2 cellular contexts compared by ENCODE assay signal in genomic region chr11:111982532-111983186, GRCh38.
TF ChIP-seq lines count a peak whose summit lies in the region.

No MANE protein-coding gene starts in this region.

TF ChIP-seq in IMR-90, 13 proteins besides CTCF, POLR2A, EP300 and RAD21:
- TF ChIP-seq NFE2L2 (IDR thresholded peaks at IDR 0.05; ENCODE audit: low read depth, low read length) (no peak), SMC3 (IDR thresholded peaks at IDR 0.05; ENCODE audit: low read depth, low read length) (no peak), CHD1 (IDR thresholded peaks at IDR 0.05; ENCODE audit: low read depth, low read length) (no peak), FOS (IDR thresholded peaks at IDR 0.05; ENCODE audit: low read depth, low read length) (no peak), MXI1 (IDR thresholded peaks at IDR 0.05; ENCODE audit: borderline replicate concordance, low read depth, low read length) (no peak)
TF ChIP-seq in IMR-90: peak in this region for 0.

TF ChIP-seq in H1, 55 proteins besides CTCF, POLR2A, EP300 and RAD21:
- TF ChIP-seq CTBP2 (IDR thresholded peaks at IDR 0.05; ENCODE audit: borderline replicate concordance, insufficient read depth, insufficient read length, low read length), result no peak
- TF ChIP-seq SIN3A (conservative IDR thresholded peaks at IDR 0.05 in 1 of 2, IDR thresholded peaks at IDR 0.05 in 1 of 2; ENCODE audit: low read depth in 1 of 2, low read length in 2 of 2), result peak in 1 of 2 experiments; percentile 57; a peak in 1 of 4 replicates
